22 cellular contexts compared by ENCODE assay signal in the genomic region with DNA sequence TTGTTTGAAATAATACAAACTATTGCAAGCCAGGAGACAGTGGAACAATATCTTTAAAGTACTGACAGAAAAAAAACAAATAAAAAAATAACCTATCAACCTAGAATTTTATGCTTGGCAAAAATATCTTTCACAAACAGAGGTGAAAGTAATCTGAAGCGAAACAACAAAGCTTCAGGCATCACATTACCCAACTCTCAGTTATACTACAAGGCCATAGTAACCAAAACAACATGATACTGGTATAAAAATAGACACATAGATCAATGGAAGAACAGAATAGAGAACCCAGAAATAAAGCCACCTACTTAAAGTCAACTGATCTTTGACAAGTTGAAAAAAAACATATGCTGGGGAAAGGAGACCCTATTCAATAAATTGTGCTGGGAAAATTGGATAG. TPM values are rescaled to one million over a fixed set of nuclear protein-coding genes. Genes with fewer than 3 reads are reported as not detected.
"Had no signal": no experiment of that assay in that cellular context is flagged by ENCODE, and none has a peak within 500 bp of the region (broad histone marks: within the 10 kb centered on the region; RNA-seq: fewer than 3 reads in every experiment).

No MANE protein-coding gene starts in this region.

- H3K4me1 ChIP-seq: SJSA1 had no signal

- FAIRE-seq: RCC 7860 had no signal

- H3K27me3 ChIP-seq: SJSA1 had no signal

- H3K27ac ChIP-seq: SJSA1, SK-N-MC had no signal

- H3K4me3 ChIP-seq: MG63, SJSA1, SK-N-MC had no signal

- H3K9me3 ChIP-seq: MG63, SJSA1 had no signal

- H3K36me3 ChIP-seq: MG63, SJSA1 had no signal

- DNase-seq: Karpas-422, KBM-7, MG63, NCI-H1092 treated with DMSO at 0.1 percent for 48 hours, NCI-H1436, NCI-H187, NCI-H2029, NCI-H2081 treated with DMSO at 0.1 percent for 48 hours, NCI-H2171, NCI-H226, NCI-H446, NCI-H510A, NCI-H524 treated with DMSO at 0.1 percent for 48 hours, NCI-H69, NCI-H774, Right ventricle myocardium superior, RPMI8226, SIG-M5 had no signal

RNA-seq across cellular contexts. Expression of gene HECW1, which starts 26.5 kb away (rescaled TPM):
- total RNA-seq: HT-29, Right ventricle myocardium superior had no signal
